ENCODE assay signal across 17 cellular contexts in the genomic region with DNA sequence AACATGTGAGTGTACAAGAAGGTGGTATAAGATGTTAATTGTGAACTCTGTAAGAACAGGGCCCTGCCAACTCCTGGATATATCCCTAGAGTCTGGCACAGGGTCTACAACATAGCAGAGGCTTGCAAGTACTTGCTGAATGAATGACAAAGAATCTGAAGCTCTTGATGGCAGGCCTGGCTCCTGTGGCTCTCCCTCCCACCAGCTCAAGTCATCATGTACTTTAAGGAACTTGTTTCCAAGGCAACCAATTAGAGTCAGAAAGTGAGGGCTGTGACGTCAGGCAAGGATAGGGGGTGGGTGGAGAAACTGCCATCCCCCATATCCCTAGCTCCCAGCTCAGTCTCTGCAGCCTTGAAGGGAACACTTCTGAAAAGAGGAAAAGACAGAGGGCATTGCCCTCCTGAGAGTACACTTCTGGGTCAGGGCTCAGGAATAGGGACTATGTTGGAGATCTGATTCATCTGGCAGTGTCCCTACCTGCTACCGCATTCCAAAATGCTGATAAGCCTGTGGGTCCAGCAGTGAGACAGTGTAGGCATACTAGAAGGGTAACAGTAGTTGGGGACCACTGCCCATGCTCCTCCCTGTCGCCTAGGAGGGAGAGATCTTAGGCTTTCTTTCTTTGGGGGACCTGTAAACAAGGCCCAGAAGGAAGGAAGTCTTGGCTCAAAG. TPM values are rescaled to one million over a fixed set of nuclear protein-coding genes. Genes with fewer than 3 reads are reported as not detected.
DNase-seq lines count a peak whose midpoint lies in the region; ATAC-seq and TF ChIP-seq lines count a peak whose summit lies in the region.
"Had no signal": no experiment of that assay in that cellular context is flagged by ENCODE, and none has a peak within 500 bp of the region (broad histone marks: within the 10 kb centered on the region; RNA-seq: fewer than 3 reads in every experiment).

No MANE protein-coding gene starts in this region.

- intact Hi-C loops in activated T-helper 1 cell treated with anti-CD3 and anti-CD28 coated beads, Interleukin-12 subunit alpha, Interleukin-12 subunit beta, Interleukin-2, Interleukin-4 antibody, amounts not matched to agents 30 ng/mL and 10 ng/mL and 1 ng/mL, durations not matched to agents 14 hours and 24 hours and 36 hours (cut with micrococcal nuclease): no loop called here
- intact Hi-C loops in ovary (cut with DNase I): no loop called here

- no peaks in the 10 kb centered on the region for H3K4me1 ChIP-seq in ovary (ENCODE audit: insufficient read depth)

- TF ChIP-seq EP300 in ovary (IDR thresholded peaks at IDR 0.05): no peak

- no peak for TF ChIP-seq POLR2A in ovary (IDR thresholded peaks at IDR 0.05)

- TF ChIP-seq CTCF in brain microvascular endothelial cell (IDR thresholded peaks at IDR 0.05; ENCODE audit: low read depth, low read length, missing control alignments) (no peak), ovary (IDR thresholded peaks at IDR 0.05) (no peak)

- H3K27me3 Mint-ChIP-seq in activated T-helper 1 cell treated with anti-CD3 and anti-CD28 coated beads, Interleukin-12 subunit alpha, Interleukin-12 subunit beta, Interleukin-2, Interleukin-4 antibody, amounts not matched to agents 30 ng/mL and 10 ng/mL and 1 ng/mL, durations not matched to agents 14 hours and 24 hours and 36 hours (ENCODE audit: insufficient read depth): peaks cover 11% of the 10 kb centered on the region

- in situ Hi-C loops in brain microvascular endothelial cell (cut with HindIII; ENCODE audit: low pct_ligation_motif_present, low sequenced_read_pairs): no loop called here

- no peaks in the 10 kb centered on the region for H3K9me3 Mint-ChIP-seq in activated T-helper 1 cell treated with anti-CD3 and anti-CD28 coated beads, Interleukin-12 subunit alpha, Interleukin-12 subunit beta, Interleukin-2, Interleukin-4 antibody, amounts not matched to agents 30 ng/mL and 10 ng/mL and 1 ng/mL, durations not matched to agents 14 hours and 24 hours and 36 hours
- H3K9me3 Mint-ChIP-seq: activated naive CD8-positive, alpha-beta T cell treated with anti-CD3 and anti-CD28 coated beads for 36 hours; CD4-positive, alpha-beta memory T cell; central memory CD8-positive, alpha-beta T cell had no signal

- H3K4me3 ChIP-seq in brain microvascular endothelial cell (ENCODE audit: low read depth, low read length) (no peak overlapping the region), ovary (no peak overlapping the region)
- H3K4me3 ChIP-seq: PC-9 had no signal

- H3K36me3 ChIP-seq in brain microvascular endothelial cell (replicated peaks) (no peaks in the 10 kb centered on the region), ovary (no peaks in the 10 kb centered on the region)

- no peaks in the 10 kb centered on the region for H3K9me3 ChIP-seq in ovary

- no peak overlapping the region for H3K27ac Mint-ChIP-seq in activated T-helper 1 cell treated with anti-CD3 and anti-CD28 coated beads, Interleukin-12 subunit alpha, Interleukin-12 subunit beta, Interleukin-2, Interleukin-4 antibody, amounts not matched to agents 30 ng/mL and 10 ng/mL and 1 ng/mL, durations not matched to agents 14 hours and 24 hours and 36 hours
- H3K27ac Mint-ChIP-seq: activated naive CD8-positive, alpha-beta T cell treated with anti-CD3 and anti-CD28 coated beads for 36 hours; CD4-positive, alpha-beta memory T cell had no signal

- no peak overlapping the region for H3K4me3 Mint-ChIP-seq in activated T-helper 1 cell treated with anti-CD3 and anti-CD28 coated beads, Interleukin-12 subunit alpha, Interleukin-12 subunit beta, Interleukin-2, Interleukin-4 antibody, amounts not matched to agents 30 ng/mL and 10 ng/mL and 1 ng/mL, durations not matched to agents 14 hours and 24 hours and 36 hours
- H3K4me3 Mint-ChIP-seq: activated naive CD8-positive, alpha-beta T cell treated with anti-CD3 and anti-CD28 coated beads for 36 hours; CD4-positive, alpha-beta memory T cell; central memory CD8-positive, alpha-beta T cell had no signal

- H3K4me1 Mint-ChIP-seq in activated T-helper 1 cell treated with anti-CD3 and anti-CD28 coated beads, Interleukin-12 subunit alpha, Interleukin-12 subunit beta, Interleukin-2, Interleukin-4 antibody, amounts not matched to agents 30 ng/mL and 10 ng/mL and 1 ng/mL, durations not matched to agents 14 hours and 24 hours and 36 hours (ENCODE audit: low read depth): no peaks in the 10 kb centered on the region
- H3K4me1 Mint-ChIP-seq: activated naive CD8-positive, alpha-beta T cell treated with anti-CD3 and anti-CD28 coated beads for 36 hours; CD4-positive, alpha-beta memory T cell; central memory CD8-positive, alpha-beta T cell had no signal

- H3K36me3 Mint-ChIP-seq in activated T-helper 1 cell treated with anti-CD3 and anti-CD28 coated beads, Interleukin-12 subunit alpha, Interleukin-12 subunit beta, Interleukin-2, Interleukin-4 antibody, amounts not matched to agents 30 ng/mL and 10 ng/mL and 1 ng/mL, durations not matched to agents 14 hours and 24 hours and 36 hours (ENCODE audit: low read depth): no peaks in the 10 kb centered on the region
- H3K36me3 Mint-ChIP-seq: activated naive CD8-positive, alpha-beta T cell treated with anti-CD3 and anti-CD28 coated beads for 36 hours; CD4-positive, alpha-beta memory T cell had no signal

- no peak overlapping the region for H3K27ac ChIP-seq in brain microvascular endothelial cell
- H3K27ac ChIP-seq in ovary: no peak overlapping the region
- H3K27ac ChIP-seq: PC-9 had no signal

- ATAC-seq in HG03280 (IDR thresholded peaks at IDR 0.05; ENCODE audit: unreplicated experiment): no peak
- ATAC-seq in GM21423 (IDR thresholded peaks at IDR 0.05; ENCODE audit: unreplicated experiment): no peak

- WGBS in ovary, 3 donors: 64 to 78% (median 70%) methylated on average over 3 of the region's 3 CpGs

- H3K27me3 ChIP-seq in brain microvascular endothelial cell (replicated peaks) (peaks cover 13% of the 10 kb centered on the region), ovary (no peaks in the 10 kb centered on the region)

- DNase-seq in Ammon's horn (ENCODE audit: low spot score) (peak; percentile 62), LHCN-M2 (ENCODE audit: low read depth) (peak; percentile 15), brain microvascular endothelial cell (peak; percentile 6), left kidney (ENCODE audit: low read depth, low spot score) (peak; percentile 62), ovary (no peak)
- no peak for DNase-seq in activated T-helper 1 cell treated with anti-CD3 and anti-CD28 coated beads, Interleukin-12 subunit alpha, Interleukin-12 subunit beta, Interleukin-2, Interleukin-4 antibody, amounts not matched to agents 30 ng/mL and 10 ng/mL and 1 ng/mL, durations not matched to agents 14 hours and 24 hours and 36 hours (ENCODE audit: low spot score)
- DNase-seq: ACHN; activated CD4-positive, alpha-beta T cell treated with anti-CD3 and anti-CD28 coated beads, Interleukin-2, amount 50 U/mL, for 1 hour; activated naive CD8-positive, alpha-beta T cell treated with anti-CD3 and anti-CD28 coated beads for 36 hours; activated T-cell treated with anti-CD3 and anti-CD28 coated beads for 4 hours; CD4-positive, alpha-beta memory T cell; foreskin fibroblast; NCI-H1694 treated with DMSO at 0.1 percent for 48 hours; PC-9 had no signal

RNA-seq across cellular contexts. Expression of a gene that starts 34.6 kb away (rescaled TPM):
- total RNA-seq in LHCN-M2 (2014; rRNA removed): 7.2 and 8.3 TPM in 2 replicates
- polyA plus RNA-seq in LHCN-M2 (2012): 4.9 TPM
- 19.7 and 22.2 TPM in 2 replicates for total RNA-seq in activated T-helper 1 cell treated with anti-CD3 and anti-CD28 coated beads, Interleukin-12 subunit alpha, Interleukin-12 subunit beta, Interleukin-2, Interleukin-4 antibody, amounts not matched to agents 30 ng/mL and 10 ng/mL and 1 ng/mL, durations not matched to agents 14 hours and 24 hours and 36 hours
- 10 to 100 TPM; 12.3 to 31.4 (median 27.7) TPM for total RNA-seq in ovary
- polyA plus RNA-seq in ovary: 10 to 100 TPM in 1 of 2 donors, 1 to 10 TPM in 1; 7.2 to 24.0 TPM

Comparison
In these comparisons a context has a peak if more than half of its experiments do, and no peak if none do; other contexts are left out.
1. DNase-seq: peak in Ammon's horn (single experiment), LHCN-M2 (single experiment), brain microvascular endothelial cell (single experiment) and left kidney (single experiment); none in activated T-helper 1 cell treated with anti-CD3 and anti-CD28 coated beads, Interleukin-12 subunit alpha, Interleukin-12 subunit beta, Interleukin-2, Interleukin-4 antibody, amounts not matched to agents 30 ng/mL and 10 ng/mL and 1 ng/mL, durations not matched to agents 14 hours and 24 hours and 36 hours (single experiment) and ovary (0 of 5).